In the genomic region with DNA sequence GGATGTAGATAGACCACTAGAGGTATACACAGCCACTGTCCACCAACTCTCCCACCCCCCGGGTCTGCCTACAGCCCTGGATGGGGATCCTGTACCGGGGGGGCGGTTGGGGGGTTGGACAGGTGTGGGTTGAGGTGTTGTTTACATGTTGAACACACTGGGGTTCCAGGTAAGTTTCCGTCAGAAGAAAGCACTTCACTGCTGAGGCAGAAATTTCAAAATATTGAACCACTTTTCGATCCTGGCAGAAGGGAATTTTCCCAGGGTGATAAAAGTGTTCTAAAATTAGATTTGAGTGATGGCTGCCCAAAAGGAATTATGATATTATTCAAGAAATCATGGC, we compare ENCODE assay signal across 1 cellular context.
TF ChIP-seq lines count a peak whose summit lies in the region.

No MANE protein-coding gene starts in this region.

TF ChIP-seq in H1, 55 proteins besides CTCF, POLR2A, EP300 and RAD21:
- TF ChIP-seq GTF2F1 (IDR thresholded peaks at IDR 0.05; ENCODE audit: borderline replicate concordance, low read depth, low read length) (no peak), CTBP2 (IDR thresholded peaks at IDR 0.05; ENCODE audit: borderline replicate concordance, insufficient read depth, insufficient read length, low read length) (no peak), RXRA (IDR thresholded peaks at IDR 0.05; ENCODE audit: insufficient read depth, low read depth, low read length) (no peak), TAF1 (IDR thresholded peaks at IDR 0.05; ENCODE audit: low read depth, low read length) (no peak), KDM1A (IDR thresholded peaks at IDR 0.05; ENCODE audit: borderline replicate concordance, low read length) (no peak), BRCA1 (IDR thresholded peaks at IDR 0.05; ENCODE audit: low read depth, low read length) (no peak), CREB1 (IDR thresholded peaks at IDR 0.05) (no peak), CHD2 (IDR thresholded peaks at IDR 0.05; ENCODE audit: low read length) (no peak), RFX5 (IDR thresholded peaks at IDR 0.05; ENCODE audit: borderline replicate concordance, low read depth, low read length) (no peak)
- TF ChIP-seq, protein P1, sequence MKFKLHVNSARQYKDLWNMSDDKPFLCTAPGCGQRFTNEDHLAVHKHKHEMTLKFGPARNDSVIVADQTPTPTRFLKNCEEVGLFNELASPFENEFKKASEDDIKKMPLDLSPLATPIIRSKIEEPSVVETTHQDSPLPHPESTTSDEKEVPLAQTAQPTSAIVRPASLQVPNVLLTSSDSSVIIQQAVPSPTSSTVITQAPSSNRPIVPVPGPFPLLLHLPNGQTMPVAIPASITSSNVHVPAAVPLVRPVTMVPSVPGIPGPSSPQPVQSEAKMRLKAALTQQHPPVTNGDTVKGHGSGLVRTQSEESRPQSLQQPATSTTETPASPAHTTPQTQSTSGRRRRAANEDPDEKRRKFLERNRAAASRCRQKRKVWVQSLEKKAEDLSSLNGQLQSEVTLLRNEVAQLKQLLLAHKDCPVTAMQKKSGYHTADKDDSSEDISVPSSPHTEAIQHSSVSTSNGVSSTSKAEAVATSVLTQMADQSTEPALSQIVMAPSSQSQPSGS (IDR thresholded peaks at IDR 0.05; ENCODE audit: low read length): no peak
- TF ChIP-seq, protein P2, sequence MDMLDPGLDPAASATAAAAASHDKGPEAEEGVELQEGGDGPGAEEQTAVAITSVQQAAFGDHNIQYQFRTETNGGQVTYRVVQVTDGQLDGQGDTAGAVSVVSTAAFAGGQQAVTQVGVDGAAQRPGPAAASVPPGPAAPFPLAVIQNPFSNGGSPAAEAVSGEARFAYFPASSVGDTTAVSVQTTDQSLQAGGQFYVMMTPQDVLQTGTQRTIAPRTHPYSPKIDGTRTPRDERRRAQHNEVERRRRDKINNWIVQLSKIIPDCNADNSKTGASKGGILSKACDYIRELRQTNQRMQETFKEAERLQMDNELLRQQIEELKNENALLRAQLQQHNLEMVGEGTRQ (IDR thresholded peaks at IDR 0.05; ENCODE audit: low read length): no peak
